8 cellular contexts compared by ENCODE assay signal in the genomic region with DNA sequence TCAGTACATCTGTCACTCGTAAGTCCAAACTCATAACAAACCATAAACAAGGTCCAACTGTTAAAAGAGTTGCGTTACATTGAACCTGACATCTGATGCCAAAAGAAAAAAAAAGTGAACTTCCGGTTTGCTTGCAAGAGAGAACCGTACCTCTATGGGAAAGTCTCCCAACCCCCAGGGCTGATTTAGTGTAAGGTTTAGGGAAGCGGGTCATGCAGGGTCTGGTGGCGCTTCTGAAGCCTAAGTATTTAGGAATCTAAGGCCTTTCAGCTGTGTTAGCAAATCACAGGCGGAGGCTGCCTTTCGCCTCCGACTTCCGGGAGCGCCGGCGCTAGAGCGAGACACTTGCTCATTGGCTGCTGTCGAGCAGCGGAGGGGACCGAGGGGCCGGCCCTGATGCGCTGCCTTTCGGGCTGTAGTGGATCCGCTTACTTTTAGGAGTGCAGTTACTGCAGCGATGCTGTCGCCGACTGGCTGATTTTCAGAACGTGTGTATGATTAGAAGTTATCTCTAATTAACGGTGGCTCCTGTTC. TPM values are rescaled to one million over a fixed set of nuclear protein-coding genes. Genes with fewer than 3 reads are reported as not detected.
A peak's percentile ranks its signal among the peaks of the same experiment; 100 is the strongest.
DNase-seq lines count a peak whose midpoint lies in the region; TF ChIP-seq lines count a peak whose summit lies in the region.

No MANE protein-coding gene starts in this region.

- H3K36me3 Mint-ChIP-seq in activated naive CD4-positive, alpha-beta T cell treated with anti-CD3 and anti-CD28 coated beads, Interleukin-2, amount 10 ng/mL, durations not matched to agents 7 days and 5 days: peaks cover 6% of the 10 kb centered on the region

- H3K27ac Mint-ChIP-seq in activated naive CD4-positive, alpha-beta T cell treated with anti-CD3 and anti-CD28 coated beads, Interleukin-2, amount 10 ng/mL, durations not matched to agents 7 days and 5 days: peak overlapping the region; percentile 98

- H3K4me3 ChIP-seq in HFF-Myc (replicated peaks; ENCODE audit: low read depth, low read length): peak overlapping the region; percentile 33

- DNase-seq in GM04503 (ENCODE audit: low read depth) (peak; percentile 50), HFF-Myc (ENCODE audit: extremely low read depth, low read depth) (peak; percentile 66), MV-4-11 (lab: John Stamatoyannopoulos, UW) (peak; percentile 90), SK-N-DZ (ENCODE audit: low spot score) (peak; percentile 91), germinal center (ENCODE audit: low spot score) (peak; percentile 95), non-pigmented ciliary epithelial cell (ENCODE audit: low read depth) (peak; percentile 38), substantia nigra (lab: John Stamatoyannopoulos, UW) (peak; percentile 35 to 91 (median 82))
- DNase-seq in activated naive CD4-positive, alpha-beta T cell treated with anti-CD3 and anti-CD28 coated beads, Interleukin-2, amount 10 ng/mL, durations not matched to agents 7 days and 5 days: peak; percentile 91

- TF ChIP-seq CTCF in HFF-Myc (IDR thresholded peaks at IDR 0.05; ENCODE audit: low read depth, low read length, missing control alignments): no peak

- peaks cover 25% of the 10 kb centered on the region for H3K4me1 Mint-ChIP-seq in activated naive CD4-positive, alpha-beta T cell treated with anti-CD3 and anti-CD28 coated beads, Interleukin-2, amount 10 ng/mL, durations not matched to agents 7 days and 5 days

- H3K4me3 Mint-ChIP-seq in activated naive CD4-positive, alpha-beta T cell treated with anti-CD3 and anti-CD28 coated beads, Interleukin-2, amount 10 ng/mL, durations not matched to agents 7 days and 5 days: peak overlapping the region; percentile 81

- CTCF ChIA-PET in activated naive CD4-positive, alpha-beta T cell treated with anti-CD3 and anti-CD28 coated beads, Interleukin-2, amount 10 ng/mL, durations not matched to agents 7 days and 5 days (lab: Charles Lee): interaction anchor here (0.8 to 1.7 kb wide), 5 partner anchors 9 to 118 kb away, joined by 3 to 7 read pairs (median 5); partner anchors contain the start of gene GNPDA1

- H3K27me3 Mint-ChIP-seq in activated naive CD4-positive, alpha-beta T cell treated with anti-CD3 and anti-CD28 coated beads, Interleukin-2, amount 10 ng/mL, durations not matched to agents 7 days and 5 days: no peaks in the 10 kb centered on the region

- H3K9me3 Mint-ChIP-seq in activated naive CD4-positive, alpha-beta T cell treated with anti-CD3 and anti-CD28 coated beads, Interleukin-2, amount 10 ng/mL, durations not matched to agents 7 days and 5 days: peaks cover 7% of the 10 kb centered on the region

- H3K27ac ChIP-seq in substantia nigra (ENCODE audit: low read depth, low read length, poor library complexity, severe bottlenecking): peak overlapping the region; percentile 92

RNA-seq across cellular contexts. Expression of gene GNPDA1, which starts 12.0 kb away (rescaled TPM):
- polyA plus RNA-seq in SK-N-DZ (2014; cell fraction: cytosol; rRNA removed): 82.7 and 117 TPM in 2 replicates
- polyA plus RNA-seq in SK-N-DZ (2014; cell fraction: nucleus; rRNA removed): 60.2 and 64.3 TPM in 2 replicates

RNA-seq across cellular contexts. Expression of gene RNF14, which starts 55.9 kb away (rescaled TPM):
- 26.3 and 31.2 TPM in 2 replicates for polyA plus RNA-seq in SK-N-DZ (2014; cell fraction: cytosol; rRNA removed)
- polyA plus RNA-seq in SK-N-DZ (2014; cell fraction: nucleus; rRNA removed): 17.5 and 22.5 TPM in 2 replicates

Comparison
In these comparisons a context has a peak if more than half of its experiments do, and no peak if none do; other contexts are left out.
1. Peak in every context shown above with its lines: DNase-seq, H3K4me3 ChIP-seq and H3K27ac ChIP-seq.
2. DNase-seq: peak in every context shown above with its lines; median percentile 95 in germinal center; 91 in SK-N-DZ; 91 in activated naive CD4-positive, alpha-beta T cell treated with anti-CD3 and anti-CD28 coated beads, Interleukin-2, amount 10 ng/mL, durations not matched to agents 7 days and 5 days; 90 in MV-4-11; 82 in substantia nigra; 66 in HFF-Myc; 50 in GM04503; 38 in non-pigmented ciliary epithelial cell.